In genomic region chr7:123727071-123727837, GRCh38 we compare ENCODE assay signal across 1 cellular context.
TF ChIP-seq lines count a peak whose summit lies in the region.

No MANE protein-coding gene starts in this region.

TF ChIP-seq in K562, 482 proteins besides CTCF, POLR2A, EP300 and RAD21 (continued from another document and continues in another):
- TF ChIP-seq MLLT1 (IDR thresholded peaks at IDR 0.05) (peak in 1 of 2 experiments; percentile 60; a peak in 2 of 4 replicates), CEBPB (tag; IDR thresholded peaks at IDR 0.05) (peak; percentile 97), ARHGAP35 (IDR thresholded peaks at IDR 0.05; ENCODE audit: partially characterized antibody) (peak; percentile 9), MYC (IDR thresholded peaks at IDR 0.05; ENCODE audit: low read depth, low read length) (no peak), MYC (CRISPR knock-in tag; IDR thresholded peaks at IDR 0.05; ENCODE audit: borderline replicate concordance, low read depth) (no peak), IRF9 (tag; IDR thresholded peaks at IDR 0.05) (no peak), CBFB (CRISPR knock-in tag; IDR thresholded peaks at IDR 0.05) (no peak), ZNF217 (CRISPR knock-in tag; IDR thresholded peaks at IDR 0.05) (no peak), YBX1 (IDR thresholded peaks at IDR 0.05) (no peak), PML (IDR thresholded peaks at IDR 0.05; ENCODE audit: low read length) (no peak), BRD4 (IDR thresholded peaks at IDR 0.05) (no peak), ETV5 (CRISPR knock-in tag; IDR thresholded peaks at IDR 0.05; ENCODE audit: low read depth) (no peak), ASH1L (IDR thresholded peaks at IDR 0.05; ENCODE audit: borderline replicate concordance, low read depth, partially characterized antibody) (peak; percentile 11), ZNF143 (CRISPR knock-in tag; IDR thresholded peaks at IDR 0.05) (no peak), ARID1B (IDR thresholded peaks at IDR 0.05) (peak; percentile 34), KAT2B (IDR thresholded peaks at IDR 0.05; ENCODE audit: low read depth, low read length) (no peak), HLTF (IDR thresholded peaks at IDR 0.05) (peak; percentile 77; the same call in 1 of the 2 replicates), NKRF (IDR thresholded peaks at IDR 0.05; ENCODE audit: borderline replicate concordance) (peak; percentile 60; the same call in 1 of the 2 replicates), MYNN (IDR thresholded peaks at IDR 0.05) (no peak), MYNN (CRISPR knock-in tag; IDR thresholded peaks at IDR 0.05) (no peak), EHMT2 (IDR thresholded peaks at IDR 0.05) (0 out of 2 replicates have a peak, but pooled peaks have one; percentile 53), NCOA4 (IDR thresholded peaks at IDR 0.05; ENCODE audit: partially characterized antibody) (no peak), ARID4B (CRISPR knock-in tag; IDR thresholded peaks at IDR 0.05) (no peak), DACH1 (IDR thresholded peaks at IDR 0.05; ENCODE audit: partially characterized antibody) (peak; percentile 22), SMARCB1 (IDR thresholded peaks at IDR 0.05; ENCODE audit: insufficient read length, low read depth) (no peak), ZBTB40 (IDR thresholded peaks at IDR 0.05) (0 out of 2 replicates have a peak, but pooled peaks have one; percentile 20), ZBTB40 (CRISPR knock-in tag; IDR thresholded peaks at IDR 0.05) (no peak), DPF2 (IDR thresholded peaks at IDR 0.05) (peak; percentile 51; the same call in 1 of the 2 replicates), SMARCA4 (IDR thresholded peaks at IDR 0.05) (0 out of 2 replicates have a peak, but pooled peaks have one; percentile 26), CSDE1 (IDR thresholded peaks at IDR 0.05) (no peak), SUPT5H (IDR thresholded peaks at IDR 0.05) (0 out of 2 replicates have a peak, but pooled peaks have one; percentile 30), ZEB2 (IDR thresholded peaks at IDR 0.05) (no peak), ATF3 (IDR thresholded peaks at IDR 0.05) (peak; percentile 12; the same call in 1 of the 2 replicates), ATF3 (CRISPR knock-in tag; conservative IDR thresholded peaks at IDR 0.05) (no peak), LEF1 (IDR thresholded peaks at IDR 0.05) (no peak), TOE1 (IDR thresholded peaks at IDR 0.05; ENCODE audit: borderline replicate concordance) (0 out of 2 replicates have a peak, but pooled peaks have one; percentile 17), TOE1 (CRISPR knock-in tag; IDR thresholded peaks at IDR 0.05; ENCODE audit: borderline replicate concordance, low read depth) (no peak), CHCHD3 (CRISPR knock-in tag; IDR thresholded peaks at IDR 0.05) (no peak), SREBF1 (IDR thresholded peaks at IDR 0.05; ENCODE audit: borderline replicate concordance, low read depth, low read length) (no peak), ZBTB17 (CRISPR knock-in tag; IDR thresholded peaks at IDR 0.05) (no peak), CEBPG (CRISPR knock-in tag; IDR thresholded peaks at IDR 0.05) (no peak), CEBPG (tag; conservative IDR thresholded peaks at IDR 0.05 in 1 of 2, IDR thresholded peaks at IDR 0.05 in 1 of 2) (peak; percentile 81 to 95), ZBTB8A (IDR thresholded peaks at IDR 0.05; ENCODE audit: partially characterized antibody) (no peak), MAX (CRISPR knock-in tag; IDR thresholded peaks at IDR 0.05) (no peak), SP2 (IDR thresholded peaks at IDR 0.05; ENCODE audit: extremely low read depth, low read depth, low read length, poor library complexity, severe bottlenecking) (no peak), NR0B1 (IDR thresholded peaks at IDR 0.05; ENCODE audit: partially characterized antibody) (no peak), SMARCA5 (IDR thresholded peaks at IDR 0.05) (peak; percentile 33; the same call in 1 of the 2 replicates)
